In the genomic region with DNA sequence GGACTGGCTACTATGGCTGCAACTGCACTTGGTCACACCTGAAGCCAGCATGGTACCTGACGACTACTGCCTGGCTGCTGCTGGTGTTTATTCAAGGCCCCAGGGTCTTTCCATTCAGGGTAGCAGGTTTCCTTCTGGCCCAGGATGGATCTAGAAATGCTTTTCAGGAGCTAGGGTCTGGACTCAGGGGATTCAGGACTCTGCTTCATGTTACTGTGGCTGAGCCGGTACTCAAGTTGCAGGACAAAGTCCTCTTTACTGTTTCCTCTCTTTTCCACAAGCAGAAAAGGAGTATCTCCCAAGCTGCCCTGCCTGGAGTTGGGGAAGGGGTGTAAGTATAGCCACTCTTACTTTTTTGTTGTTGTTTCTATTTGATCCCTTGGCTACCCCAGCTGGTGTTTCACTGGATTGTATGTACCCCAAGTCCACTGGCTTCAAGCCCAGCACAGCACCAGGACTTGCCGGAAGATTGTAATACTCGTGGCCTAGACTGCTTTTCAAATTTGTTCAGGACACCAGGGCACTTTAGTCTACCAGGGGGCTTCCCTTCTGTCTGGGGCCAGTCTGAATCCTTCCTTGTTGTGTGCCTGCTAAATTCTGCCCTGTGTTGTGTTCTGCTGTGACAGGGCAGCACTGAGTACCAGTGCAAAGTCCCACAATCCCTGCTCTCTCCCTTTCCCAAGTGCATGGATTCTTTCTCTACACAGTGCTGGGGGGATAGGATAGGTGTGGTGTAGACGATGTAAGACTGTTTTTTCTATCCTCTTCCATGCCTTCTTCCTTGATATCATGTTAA, we compare ENCODE assay signal across 25 cellular contexts.
"Had no signal": no experiment of that assay in that cellular context is flagged by ENCODE, and none has a peak within 500 bp of the region (broad histone marks: within the 10 kb centered on the region; RNA-seq: fewer than 3 reads in every experiment).

No MANE protein-coding gene starts in this region.

- ATAC-seq: left cardiac atrium; left lung; mucosa of descending colon; naive thymus-derived CD4-positive, alpha-beta T cell; natural killer cell treated with Interleukin-12 subunit alpha and Interleukin-12 subunit beta and Interleukin-15 and Interleukin-18, amount 100 ng/mL, for 72 hours; pancreas; right cardiac atrium; stimulated activated effector memory CD8-positive, alpha-beta T cell treated with anti-CD3 and anti-CD28 coated beads, Interleukin-12 subunit alpha, Interleukin-12 subunit beta, amount 100 ng/mL, for 72 hours; stimulated activated naive CD8-positive, alpha-beta T cell treated with anti-CD3 and anti-CD28 coated beads, Interleukin-15, amount 100 ng/mL, for 72 hours had no signal

- H3K27me3 Mint-ChIP-seq: naive thymus-derived CD4-positive, alpha-beta T cell; natural killer cell treated with Interleukin-12 subunit alpha and Interleukin-12 subunit beta and Interleukin-15 and Interleukin-18, amount 100 ng/mL, for 72 hours; stimulated activated naive CD8-positive, alpha-beta T cell treated with anti-CD3 and anti-CD28 coated beads, Interleukin-15, amount 100 ng/mL, for 72 hours had no signal

- H3K9me3 Mint-ChIP-seq: stimulated activated naive CD8-positive, alpha-beta T cell treated with anti-CD3 and anti-CD28 coated beads, Interleukin-15, amount 100 ng/mL, for 72 hours had no signal

- H3K27me3 ChIP-seq: left lung, pancreas, sigmoid colon, spleen, tibial nerve, upper lobe of left lung, vagina had no signal

- H3K27ac ChIP-seq: left lung, pancreas, prostate gland, sigmoid colon, spleen, tibial nerve, upper lobe of left lung, vagina had no signal

- H3K36me3 Mint-ChIP-seq: stimulated activated effector memory CD8-positive, alpha-beta T cell treated with anti-CD3 and anti-CD28 coated beads, Interleukin-12 subunit alpha, Interleukin-12 subunit beta, amount 100 ng/mL, for 72 hours had no signal

- H3K4me3 ChIP-seq: left lung, lung, mucosa of descending colon, pancreas, prostate gland, sigmoid colon, spleen, tibial nerve, upper lobe of left lung, vagina had no signal

- DNase-seq: hippocampal formation; kidney glomerular epithelial cell; left cardiac atrium; left lung; midbrain; mucosa of descending colon; naive thymus-derived CD4-positive, alpha-beta T cell; nucleus accumbens; pancreas; posterior cingulate gyrus; retina; sigmoid colon; small intestine; spleen; stimulated activated CD4-positive, alpha-beta T cell treated with anti-CD3 and anti-CD28 coated beads, Interleukin-4, amount 100 ng/mL, for 24 hours; stimulated activated naive CD4-positive, alpha-beta T cell; stimulated activated naive CD8-positive, alpha-beta T cell treated with anti-CD3 and anti-CD28 coated beads, Interleukin-15, amount 100 ng/mL, for 72 hours; upper lobe of left lung had no signal

- H3K4me3 Mint-ChIP-seq: naive thymus-derived CD4-positive, alpha-beta T cell; natural killer cell treated with Interleukin-12 subunit alpha and Interleukin-12 subunit beta and Interleukin-15 and Interleukin-18, amount 100 ng/mL, for 72 hours; stimulated activated effector memory CD8-positive, alpha-beta T cell treated with anti-CD3 and anti-CD28 coated beads, Interleukin-12 subunit alpha, Interleukin-12 subunit beta, amount 100 ng/mL, for 72 hours; stimulated activated naive CD8-positive, alpha-beta T cell treated with anti-CD3 and anti-CD28 coated beads, Interleukin-15, amount 100 ng/mL, for 72 hours had no signal

- FAIRE-seq: pancreas, small intestine had no signal

- H3K4me1 Mint-ChIP-seq: stimulated activated effector memory CD8-positive, alpha-beta T cell treated with anti-CD3 and anti-CD28 coated beads, Interleukin-12 subunit alpha, Interleukin-12 subunit beta, amount 100 ng/mL, for 72 hours; stimulated activated naive CD8-positive, alpha-beta T cell treated with anti-CD3 and anti-CD28 coated beads, Interleukin-15, amount 100 ng/mL, for 72 hours had no signal

- H3K4me1 ChIP-seq: left lung, pancreas, prostate gland, sigmoid colon, spleen, tibial nerve, upper lobe of left lung, vagina had no signal

- H3K36me3 ChIP-seq: left lung, pancreas, prostate gland, sigmoid colon, tibial nerve, upper lobe of left lung, vagina had no signal

- H3K27ac Mint-ChIP-seq: natural killer cell treated with Interleukin-12 subunit alpha and Interleukin-12 subunit beta and Interleukin-15 and Interleukin-18, amount 100 ng/mL, for 72 hours; stimulated activated effector memory CD8-positive, alpha-beta T cell treated with anti-CD3 and anti-CD28 coated beads, Interleukin-12 subunit alpha, Interleukin-12 subunit beta, amount 100 ng/mL, for 72 hours; stimulated activated naive CD8-positive, alpha-beta T cell treated with anti-CD3 and anti-CD28 coated beads, Interleukin-15, amount 100 ng/mL, for 72 hours had no signal

- H3K9me3 ChIP-seq: left lung, mucosa of descending colon, pancreas, prostate gland, sigmoid colon, spleen, tibial nerve, upper lobe of left lung, vagina had no signal
